In the genomic region with DNA sequence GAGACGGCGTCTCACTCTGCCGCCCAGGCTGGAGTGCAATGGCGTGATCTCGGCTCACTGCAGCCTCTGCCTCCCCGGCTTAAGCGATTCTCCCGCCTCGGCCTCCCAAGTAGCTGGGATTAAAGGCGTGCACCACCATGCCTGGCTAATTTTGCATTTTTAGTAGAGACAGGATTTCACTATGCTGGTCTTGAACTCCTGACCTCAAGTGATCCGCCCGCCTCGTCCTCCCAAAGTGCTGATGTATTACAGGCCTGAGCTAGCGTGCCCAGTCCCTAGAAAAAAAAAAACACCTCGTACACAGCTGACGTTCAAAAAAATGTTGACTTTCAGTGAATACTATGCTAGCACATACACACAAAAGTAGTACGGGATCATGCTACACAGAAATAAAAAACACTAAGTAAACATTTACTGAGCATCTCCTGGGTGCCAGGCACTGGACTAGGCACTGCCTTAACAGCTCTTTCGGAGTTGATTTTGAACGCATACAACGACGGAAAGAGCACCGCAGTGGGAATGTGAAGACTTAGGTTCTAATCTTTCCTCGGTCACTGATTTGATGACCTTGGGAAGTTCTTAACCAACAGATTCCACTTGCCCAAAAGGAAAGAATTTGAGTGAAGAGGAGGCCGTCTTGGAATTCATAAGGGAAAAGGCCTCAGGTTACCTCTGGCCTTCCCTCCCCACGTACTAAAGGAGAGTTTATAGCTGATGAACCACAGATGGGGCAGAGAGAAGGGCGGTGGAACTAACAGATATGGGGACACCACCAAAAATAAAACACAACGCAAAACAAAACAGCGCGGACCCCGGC, we compare ENCODE assay signal across 8 cellular contexts.
DNase-seq lines count a peak whose midpoint lies in the region; ATAC-seq, FAIRE-seq and TF ChIP-seq lines count a peak whose summit lies in the region.

No MANE protein-coding gene starts in this region.

- ATAC-seq in activated CD4-positive, CD25-positive, alpha-beta regulatory T cell treated with anti-CD3 and anti-CD28 coated beads, Interleukin-2, amount 50 U/mL, for 24 hours: no peak

- peaks cover 5% of the 10 kb centered on the region for H3K4me1 ChIP-seq in mucosa of stomach (ENCODE audit: control insufficient read depth, insufficient read depth, low read length)

- H3K36me3 ChIP-seq in mucosa of stomach (ENCODE audit: control insufficient read depth, insufficient read depth, low read length): no peaks in the 10 kb centered on the region

- no peaks in the 10 kb centered on the region for H3K9me3 ChIP-seq in mucosa of stomach (ENCODE audit: control insufficient read depth, low read length)

- peak; percentile 37 for DNase-seq in GM03348 (ENCODE audit: low spot score)
- DNase-seq in NCI-H2227 treated with DMSO at 0.1 percent for 48 hours (lab: John Stamatoyannopoulos, UW): peak; percentile 33
- DNase-seq in choroid plexus epithelial cell (ENCODE audit: low read depth): peak; percentile 48
- no peak for DNase-seq in D721Med (ENCODE audit: insufficient read length, low spot score)
- DNase-seq in GM19238 (ENCODE audit: insufficient read length, low spot score): no peak
- no peak for DNase-seq in amygdala (lab: John Stamatoyannopoulos, UW)

- no peak for FAIRE-seq in D721Med (lab: Jason Lieb, UNC)

- no peak for TF ChIP-seq CTCF in choroid plexus epithelial cell (conservative IDR thresholded peaks at IDR 0.05; ENCODE audit: low read depth, low read length)
- TF ChIP-seq CTCF in D721Med (IDR thresholded peaks at IDR 0.05; ENCODE audit: insufficient read depth, missing control alignments): no peak

- H3K4me3 ChIP-seq in choroid plexus epithelial cell (ENCODE audit: low read depth, low read length) (peak overlapping the region; percentile 84), mucosa of stomach (ENCODE audit: low read length) (peak overlapping the region; percentile 96)

- no peaks in the 10 kb centered on the region for H3K27me3 ChIP-seq in mucosa of stomach (ENCODE audit: control insufficient read depth, insufficient read depth, low read length)

- peak overlapping the region; percentile 99 for H3K9ac ChIP-seq in mucosa of stomach (ENCODE audit: low read length)

Comparison
In these comparisons a context has a peak if more than half of its experiments do, and no peak if none do; other contexts are left out.
1. DNase-seq: peak in GM03348 (single experiment), NCI-H2227 treated with DMSO at 0.1 percent for 48 hours (single experiment) and choroid plexus epithelial cell (single experiment); none in D721Med (single experiment), GM19238 (single experiment) and amygdala (0 of 56).